In the genomic region with DNA sequence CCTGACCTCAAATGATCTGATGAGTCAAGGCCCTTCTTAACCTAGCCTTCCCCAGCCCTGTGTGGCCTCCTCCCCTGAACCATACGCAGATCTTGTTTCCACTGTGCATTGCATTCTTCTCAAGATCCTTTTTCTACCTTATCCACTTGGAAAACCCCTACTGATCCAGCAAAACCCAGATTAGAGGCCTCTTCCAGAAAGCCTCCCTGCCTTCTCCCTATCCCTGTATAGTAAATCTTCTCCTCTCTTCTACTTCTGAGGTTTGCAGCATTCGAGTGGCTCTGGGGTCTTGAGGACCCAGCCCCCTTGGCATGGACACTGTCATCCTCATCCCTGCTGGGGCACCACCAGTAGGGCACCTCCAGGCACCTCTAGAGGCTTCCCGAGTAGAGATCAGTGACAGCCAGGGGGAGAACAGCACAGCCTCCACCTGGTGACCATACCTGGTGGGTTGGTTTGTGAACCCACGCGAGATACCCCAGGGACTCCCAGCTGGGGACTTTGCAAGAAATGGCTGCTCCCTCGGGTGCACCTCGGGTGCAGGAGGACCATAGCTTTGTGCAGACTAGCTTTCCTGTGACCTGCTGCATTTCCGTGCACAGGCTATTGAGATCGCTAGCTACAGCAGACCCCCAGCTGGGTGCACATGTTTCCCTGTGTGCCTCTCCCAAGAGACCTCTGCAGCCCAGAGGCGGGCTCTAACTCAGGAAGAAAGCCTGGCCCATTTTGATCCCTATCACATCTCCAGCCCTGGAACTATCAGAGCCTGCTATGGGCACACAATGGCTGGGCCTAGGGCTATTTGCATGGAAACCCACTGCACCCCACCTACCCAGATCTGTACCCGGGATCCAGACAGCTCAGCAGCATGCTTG, we compare ENCODE assay signal across 38 cellular contexts. TPM values are rescaled to one million over a fixed set of nuclear protein-coding genes. Genes with fewer than 3 reads are reported as not detected.
A peak's percentile ranks its signal among the peaks of the same experiment; 100 is the strongest.
DNase-seq lines count a peak whose midpoint lies in the region; ATAC-seq, FAIRE-seq and TF ChIP-seq lines count a peak whose summit lies in the region.
"Had no signal": no experiment of that assay in that cellular context is flagged by ENCODE, and none has a peak within 500 bp of the region (broad histone marks: within the 10 kb centered on the region; RNA-seq: fewer than 3 reads in every experiment).

No MANE protein-coding gene starts in this region.

- no peak overlapping the region for H3K4me2 ChIP-seq in SK-N-SH
- no peak overlapping the region for H3K4me2 ChIP-seq in neural cell (ENCODE audit: low read length)

- H3F3A ChIP-seq in SK-N-SH (replicated peaks; ENCODE audit: insufficient read depth) (no peaks in the 10 kb centered on the region), neural cell (ENCODE audit: insufficient read depth, low read length, poor library complexity, severe bottlenecking) (no peaks in the 10 kb centered on the region)

- TF ChIP-seq EP300 in SK-N-SH (IDR thresholded peaks at IDR 0.05; ENCODE audit: borderline replicate concordance in 1 of 2, low read depth in 1 of 2, low read length in 1 of 2) (0 out of 4 replicates have a peak, but pooled peaks of 1 of the 2 experiments have one; percentile 17), neural cell (conservative IDR thresholded peaks at IDR 0.05; ENCODE audit: poor library complexity, severe bottlenecking) (no peak)

- POLR2A ChIA-PET in SK-N-SH (lab: Yijun Ruan, JAX): no interaction called here

- H3K79me2 ChIP-seq in SK-N-SH (ENCODE audit: insufficient read depth): no peaks in the 10 kb centered on the region
- no peaks in the 10 kb centered on the region for H3K79me2 ChIP-seq in neural cell (replicated peaks; ENCODE audit: insufficient read depth, low read length)

- no peaks in the 10 kb centered on the region for H3K36me3 ChIP-seq in SK-N-SH (replicated peaks in 1 of 2; ENCODE audit: control insufficient read depth in 1 of 2, insufficient read depth in 2 of 2, low read length in 1 of 2)
- H3K36me3 ChIP-seq in neural cell (ENCODE audit: insufficient read depth, low read length): no peaks in the 10 kb centered on the region
- H3K36me3 ChIP-seq: left lung, prostate gland, tibial artery had no signal

- WGBS in SK-N-SH (ENCODE audit: low lambda C conversion rate): 44% methylated on average over 7 of the region's 11 CpGs

- H2AFZ ChIP-seq in SK-N-SH (ENCODE audit: low read depth) (no peak overlapping the region), neural cell (ENCODE audit: low read depth, low read length) (no peak overlapping the region)

- H3K4me1 Mint-ChIP-seq in activated T-cell treated with anti-CD3 and anti-CD28 coated beads, Interleukin-2, amount 50 U/mL, for 24 hours (ENCODE audit: low read depth): peaks cover 9% of the 10 kb centered on the region
- H3K4me1 Mint-ChIP-seq in activated T-cell treated with anti-CD3 and anti-CD28 coated beads, Interleukin-2, amount 50 U/mL, for 72 hours (ENCODE audit: low read depth): peaks cover 14% of the 10 kb centered on the region

- H4K20me1 ChIP-seq in SK-N-SH (ENCODE audit: insufficient read depth) (no peaks in the 10 kb centered on the region), neural cell (ENCODE audit: insufficient read depth) (no peaks in the 10 kb centered on the region)

- no peak for TF ChIP-seq RAD21 in SK-N-SH (IDR thresholded peaks at IDR 0.05; ENCODE audit: low read length)
- no peak for TF ChIP-seq RAD21 in neural cell (conservative IDR thresholded peaks at IDR 0.05)

- H3K9me3 ChIP-seq in SK-N-SH (no peaks in the 10 kb centered on the region), neural cell (ENCODE audit: low read length) (no peaks in the 10 kb centered on the region)
- H3K9me3 ChIP-seq: left lung, prostate gland, tibial artery had no signal

- H3K9me2 ChIP-seq in SK-N-SH (no peaks in the 10 kb centered on the region), neural cell (ENCODE audit: insufficient read depth, low read length) (no peaks in the 10 kb centered on the region)

- H3K27me3 ChIP-seq in SK-N-SH (ENCODE audit: insufficient read depth): peaks cover 5% of the 10 kb centered on the region; the same call in 1 of the 2 replicates
- H3K27me3 ChIP-seq in neural cell (ENCODE audit: insufficient read depth, low read depth, low read length): peaks cover 17% of the 10 kb centered on the region

- no peak overlapping the region for H3K9ac ChIP-seq in SK-N-SH
- H3K9ac ChIP-seq in neural cell (ENCODE audit: low read length): peak overlapping the region; percentile 20

- H3K4me3 ChIP-seq in SK-N-SH (ENCODE audit: low read depth in 2 of 2, low read length in 1 of 2) (no peak overlapping the region), neural cell (ENCODE audit: low read length) (no peak overlapping the region)
- H3K4me3 ChIP-seq: left lung, prostate gland, tibial artery had no signal

- peak; percentile 23 for DNase-seq in activated T-cell treated with anti-CD3 and anti-CD28 coated beads, Interleukin-2, amount 50 U/mL, for 24 hours
- no peak for DNase-seq in activated T-cell treated with anti-CD3 and anti-CD28 coated beads, Interleukin-2, amount 50 U/mL, for 72 hours
- DNase-seq in SK-N-SH: peak; percentile 69
- no peak for DNase-seq in urothelium cell line (ENCODE audit: low spot score)
- DNase-seq in mucosa of gallbladder (ENCODE audit: low spot score): no peak
- DNase-seq in NCI-H2196 treated with DMSO at 0.1 percent for 48 hours (lab: John Stamatoyannopoulos, UW; ENCODE audit: unreplicated experiment): no peak
- DNase-seq in amniotic stem cell (lab: John Stamatoyannopoulos, UW): no peak
- DNase-seq: 8988T; activated CD4-positive, alpha-beta T cell treated with anti-CD3 and anti-CD28 coated beads for 36 hours; activated CD8-positive, alpha-beta T cell treated with anti-CD3 and anti-CD28 coated beads, Interleukin-2, amount 10 ng/mL, durations not matched to agents 7 days and 5 days; activated naive CD8-positive, alpha-beta T cell treated with anti-CD3 and anti-CD28 coated beads for 36 hours; Calu3; CD4-positive, CD25-positive, alpha-beta regulatory T cell; DMS79 treated with DMSO at 0.1 percent for 48 hours; effector CD8-positive, alpha-beta T cell; erythroblast; GDM1; NCI-H187; NCI-H226; NCI-H526 treated with DMSO at 0.1 percent for 48 hours; SHP77 treated with DMSO at 0.1 percent for 48 hours; stimulated activated CD4-positive, alpha-beta T cell treated with anti-CD3 and anti-CD28 coated beads, Interleukin-12 subunit alpha, Interleukin-12 subunit beta, amount 100 ng/mL, for 4 hours; stimulated activated CD4-positive, alpha-beta T cell treated with anti-CD3 and anti-CD28 coated beads, Interleukin-2, amount 100 ng/mL, for 48 hours; SW 1271 had no signal

- TF ChIP-seq CTCF in SK-N-SH (IDR thresholded peaks at IDR 0.05): no peak
- no peak for TF ChIP-seq CTCF in neural cell (IDR thresholded peaks at IDR 0.05; ENCODE audit: poor library complexity, severe bottlenecking)

- H3K27ac Mint-ChIP-seq in activated T-cell treated with anti-CD3 and anti-CD28 coated beads, Interleukin-2, amount 50 U/mL, for 24 hours: no peak overlapping the region
- H3K27ac Mint-ChIP-seq in activated T-cell treated with anti-CD3 and anti-CD28 coated beads, Interleukin-2, amount 50 U/mL, for 72 hours: no peak overlapping the region
- H3K27ac Mint-ChIP-seq: activated CD4-positive, alpha-beta T cell treated with anti-CD3 and anti-CD28 coated beads for 36 hours; activated CD8-positive, alpha-beta T cell treated with anti-CD3 and anti-CD28 coated beads, Interleukin-2, amount 10 ng/mL, durations not matched to agents 7 days and 5 days; activated naive CD8-positive, alpha-beta T cell treated with anti-CD3 and anti-CD28 coated beads for 36 hours; activated T-helper 2 cell treated with anti-CD3 and anti-CD28 coated beads, Interferon-gamma antibody, Interleukin-2, Interleukin-4, amounts not matched to agents 10 μg/mL and 5 μg/mL and 100 μg/mL, durations not matched to agents 14 hours and 24 hours and 36 hours; memory B cell had no signal

- H3K4me1 ChIP-seq in SK-N-SH (ENCODE audit: control insufficient read depth in 1 of 2, insufficient read depth in 2 of 2, low read depth in 1 of 2, low read length in 1 of 2): peaks cover 0 to 34% of the 10 kb centered on the region in 2 experiments; a peak in 2 of 4 replicates
- H3K4me1 ChIP-seq: left lung, prostate gland had no signal

- H3K27ac ChIP-seq in SK-N-SH (ENCODE audit: low read depth in 2 of 2, low read length in 1 of 2) (peak overlapping the region in 1 of 2 experiments; percentile 64; a peak in 2 of 4 replicates), neural cell (ENCODE audit: low read length) (peak overlapping the region; percentile 32)
- H3K27ac ChIP-seq: left lung, prostate gland, tibial artery had no signal

- no peak for ATAC-seq in activated T-cell treated with anti-CD3 and anti-CD28 coated beads, Interleukin-2, amount 50 U/mL, for 72 hours (replicated peaks in 1 of 2)
- ATAC-seq: activated CD4-positive, alpha-beta T cell treated with anti-CD3 and anti-CD28 coated beads for 36 hours; activated CD8-positive, alpha-beta T cell treated with anti-CD3 and anti-CD28 coated beads, Interleukin-2, amount 10 ng/mL, durations not matched to agents 7 days and 5 days; left lung; Panc1; sciatic nerve had no signal

- no peak overlapping the region for H3K4me3 Mint-ChIP-seq in activated T-cell treated with anti-CD3 and anti-CD28 coated beads, Interleukin-2, amount 50 U/mL, for 24 hours
- no peak overlapping the region for H3K4me3 Mint-ChIP-seq in activated T-cell treated with anti-CD3 and anti-CD28 coated beads, Interleukin-2, amount 50 U/mL, for 72 hours
- H3K4me3 Mint-ChIP-seq: activated CD4-positive, alpha-beta T cell treated with anti-CD3 and anti-CD28 coated beads for 36 hours; activated CD8-positive, alpha-beta T cell treated with anti-CD3 and anti-CD28 coated beads, Interleukin-2, amount 10 ng/mL, durations not matched to agents 7 days and 5 days; activated naive CD8-positive, alpha-beta T cell treated with anti-CD3 and anti-CD28 coated beads for 36 hours; CD4-positive, CD25-positive, alpha-beta regulatory T cell; memory B cell had no signal

- no peak for FAIRE-seq in urothelium cell line (lab: Jason Lieb, UNC)
- FAIRE-seq: colon, islet of Langerhans had no signal

- H3K36me3 Mint-ChIP-seq in activated T-cell treated with anti-CD3 and anti-CD28 coated beads, Interleukin-2, amount 50 U/mL, for 24 hours (ENCODE audit: low read depth): no peaks in the 10 kb centered on the region
- no peaks in the 10 kb centered on the region for H3K36me3 Mint-ChIP-seq in activated T-cell treated with anti-CD3 and anti-CD28 coated beads, Interleukin-2, amount 50 U/mL, for 72 hours (ENCODE audit: insufficient read depth in 2 of 2)
- H3K36me3 Mint-ChIP-seq: activated naive CD8-positive, alpha-beta T cell treated with anti-CD3 and anti-CD28 coated beads for 36 hours; CD4-positive, CD25-positive, alpha-beta regulatory T cell had no signal

- CTCF ChIA-PET in SK-N-SH (lab: Yijun Ruan, JAX): interaction anchor here (0.9 to 4.5 kb wide), 6 partner anchors 8 to 1453 kb away, joined by 3 to 16 read pairs (median 4); a partner anchor contains a TSS

- H3K9me3 Mint-ChIP-seq in activated T-cell treated with anti-CD3 and anti-CD28 coated beads, Interleukin-2, amount 50 U/mL, for 24 hours: no peaks in the 10 kb centered on the region
- no peaks in the 10 kb centered on the region for H3K9me3 Mint-ChIP-seq in activated T-cell treated with anti-CD3 and anti-CD28 coated beads, Interleukin-2, amount 50 U/mL, for 72 hours
- H3K9me3 Mint-ChIP-seq: activated naive CD8-positive, alpha-beta T cell treated with anti-CD3 and anti-CD28 coated beads for 36 hours; activated T-helper 2 cell treated with anti-CD3 and anti-CD28 coated beads, Interferon-gamma antibody, Interleukin-2, Interleukin-4, amounts not matched to agents 10 μg/mL and 5 μg/mL and 100 μg/mL, durations not matched to agents 14 hours and 24 hours and 36 hours; IgD-negative memory B cell; memory B cell had no signal

- H3K27me3 Mint-ChIP-seq in activated T-cell treated with anti-CD3 and anti-CD28 coated beads, Interleukin-2, amount 50 U/mL, for 24 hours: peaks cover 32% of the 10 kb centered on the region
- H3K27me3 Mint-ChIP-seq in activated T-cell treated with anti-CD3 and anti-CD28 coated beads, Interleukin-2, amount 50 U/mL, for 72 hours (ENCODE audit: low read depth): peaks cover 20% of the 10 kb centered on the region

RNA-seq across cellular contexts. Expression of a gene that starts 34.2 kb away (rescaled TPM):
- 1 to 10 TPM; 1.0 to 1.2 TPM for total RNA-seq in activated T-cell treated with anti-CD3 and anti-CD28 coated beads, Interleukin-2, amount 50 U/mL, for 72 hours
- 0.15 and 0.23 TPM in 2 replicates for polyA plus RNA-seq in SK-N-SH (2012; rRNA removed)
- polyA plus RNA-seq in SK-N-SH (2012; cell fraction: cytosol; rRNA removed): 0.05 and 0.09 TPM in 2 replicates
- polyA plus RNA-seq in SK-N-SH (2012; cell fraction: nucleus; rRNA removed): 1.3 and 1.4 TPM in 2 replicates
- 0.22 and 0.42 TPM in 2 replicates for polyA plus RNA-seq in neural cell
- 0.46 and 0.49 TPM in 2 replicates for polyA minus RNA-seq in neural cell
- 0.12 TPM for total RNA-seq in mucosa of gallbladder
- total RNA-seq: activated CD8-positive, alpha-beta T cell treated with anti-CD3 and anti-CD28 coated beads, Interleukin-2, amount 10 ng/mL, durations not matched to agents 7 days and 5 days; bronchial epithelial cell; Calu3; myocyte had no signal
- polyA plus RNA-seq: aorta; CD4-positive, CD25-positive, alpha-beta regulatory T cell; IgD-negative memory B cell had no signal

Comparison
In these comparisons a context has a peak if more than half of its experiments do, and no peak if none do; other contexts are left out.
1. DNase-seq: peak in activated T-cell treated with anti-CD3 and anti-CD28 coated beads, Interleukin-2, amount 50 U/mL, for 24 hours (single experiment) and SK-N-SH (single experiment); none in activated T-cell treated with anti-CD3 and anti-CD28 coated beads, Interleukin-2, amount 50 U/mL, for 72 hours (0 of 2), urothelium cell line (single experiment), mucosa of gallbladder (single experiment), NCI-H2196 treated with DMSO at 0.1 percent for 48 hours (single experiment) and amniotic stem cell (single experiment).